ENCODE assay signal across 8 cellular contexts in genomic region chr5:124743534-124744169, GRCh38. TPM values are rescaled to one million over a fixed set of nuclear protein-coding genes. Genes with fewer than 3 reads are reported as not detected.
DNase-seq lines count a peak whose midpoint lies in the region; ATAC-seq and TF ChIP-seq lines count a peak whose summit lies in the region.

No MANE protein-coding gene starts in this region.

- no peaks in the 10 kb centered on the region for H3K9me2 ChIP-seq in Karpas-422 (replicated peaks; ENCODE audit: insufficient read depth, low read length)

- in situ Hi-C loops in GM13976 (cut with MboI; ENCODE audit: low sequenced_read_pairs, unreplicated experiment), result loop anchor here (10.0 kb wide), 1 partner anchor 161 kb away; no protein-coding TSS in a partner anchor

- H3K9me3 ChIP-seq in BLaER1 (no peaks in the 10 kb centered on the region), Karpas-422 (ENCODE audit: low read length) (no peaks in the 10 kb centered on the region), mucosa of descending colon (no peaks in the 10 kb centered on the region)

- intact Hi-C loops in mucosa of descending colon (cut with DNase I, micrococcal nuclease), result loop anchor here (5.0 to 10.0 kb wide), 4 partner anchors 41 to 281 kb away; no protein-coding TSS in a partner anchor

- TF ChIP-seq CTCF in coronary artery (IDR thresholded peaks at IDR 0.05) (no peak), mucosa of descending colon (IDR thresholded peaks at IDR 0.05) (no peak), GM13976 (IDR thresholded peaks at IDR 0.05; ENCODE audit: borderline replicate concordance, control extremely low read depth, extremely low read depth, insufficient read depth, missing control alignments) (no peak)

- H3K9ac ChIP-seq in BLaER1 (peak overlapping the region; percentile 95), Karpas-422 (ENCODE audit: low read length) (peak overlapping the region; percentile 65)

- DNase-seq in Karpas-422 (no peak), coronary artery (ENCODE audit: low spot score) (no peak), mucosa of descending colon (peak in 2 of 3 donors; percentile 48 to 51), GM13976 (ENCODE audit: low spot score) (no peak)

- peaks cover 59% of the 10 kb centered on the region for H4K20me1 ChIP-seq in BLaER1
- no peaks in the 10 kb centered on the region for H4K20me1 ChIP-seq in Karpas-422 (ENCODE audit: insufficient read depth, low read depth, low read length)

- H3K27me3 ChIP-seq in BLaER1, result no peaks in the 10 kb centered on the region
- no peaks in the 10 kb centered on the region for H3K27me3 ChIP-seq in Karpas-422 (ENCODE audit: low read length)

- peaks cover 44% of the 10 kb centered on the region for H3K36me3 ChIP-seq in BLaER1
- no peaks in the 10 kb centered on the region; the same call in 1 of the 2 replicates for H3K36me3 ChIP-seq in Karpas-422 (ENCODE audit: insufficient read depth, low read length)
- no peaks in the 10 kb centered on the region for H3K36me3 ChIP-seq in mucosa of descending colon (ENCODE audit: low read depth)

- peaks cover 19% of the 10 kb centered on the region for H3K4me1 ChIP-seq in BLaER1
- peaks cover 93% of the 10 kb centered on the region for H3K4me1 ChIP-seq in Karpas-422 (ENCODE audit: low read length)
- H3K4me1 ChIP-seq in mucosa of descending colon (ENCODE audit: low read depth), result peaks cover 38% of the 10 kb centered on the region

- no peaks in the 10 kb centered on the region for H3K79me2 ChIP-seq in Karpas-422 (ENCODE audit: low read length)

- peak overlapping the region; percentile 95 for H3K27ac ChIP-seq in BLaER1
- H3K27ac ChIP-seq in Karpas-422 (ENCODE audit: low read length), result no peak overlapping the region
- peak overlapping the region; percentile 89 to 90 for H3K27ac ChIP-seq in coronary artery

- H2AFZ ChIP-seq in Karpas-422 (ENCODE audit: low read length), result peak overlapping the region; percentile 32; the same call in 1 of the 2 replicates

- peak overlapping the region; percentile 91 for H3K4me3 ChIP-seq in BLaER1
- H3K4me3 ChIP-seq in Karpas-422 (ENCODE audit: low read length), result peak overlapping the region; percentile 67
- H3K4me3 ChIP-seq in coronary artery, result peak overlapping the region; percentile 86
- H3K4me3 ChIP-seq in mucosa of descending colon, result peak overlapping the region; percentile 33

- peak overlapping the region; percentile 90 for H3K4me2 ChIP-seq in BLaER1
- H3K4me2 ChIP-seq in Karpas-422 (ENCODE audit: low read depth, low read length, poor library complexity, severe bottlenecking), result peak overlapping the region; percentile 99

- ATAC-seq in mucosa of descending colon (peak; percentile 44), esophagus mucosa (no peak), HG03457 (IDR thresholded peaks at IDR 0.05; ENCODE audit: unreplicated experiment) (no peak), GM19463 (IDR thresholded peaks at IDR 0.05; ENCODE audit: unreplicated experiment) (no peak)

RNA-seq across cellular contexts. Expression of gene ZNF608, which starts 2.8 kb away (rescaled TPM):
- total RNA-seq in Karpas-422 (2014; rRNA removed; shearing (Covaris generic); ENCODE audit: low replicate concordance), result 12.1 and 12.8 TPM in 2 replicates
- 10 to 100 TPM; 19.7 to 32.3 (median 27.2) TPM for total RNA-seq in mucosa of descending colon
- 6.7 TPM for total RNA-seq in esophagus mucosa

Comparison
In these comparisons a context has a peak if more than half of its experiments do, and no peak if none do; other contexts are left out.
1. H3K4me3 ChIP-seq: peak in every context shown above with its lines; median percentile 91 in BLaER1; 86 in coronary artery; 67 in Karpas-422; 33 in mucosa of descending colon.
2. DNase-seq: peak in mucosa of descending colon (2 of 3); none in Karpas-422 (single experiment), coronary artery (single experiment) and GM13976 (single experiment).